ENCODE assay signal across 19 cellular contexts in genomic region chr14:61451891-61452400, GRCh38.
DNase-seq lines count a peak whose midpoint lies in the region; ATAC-seq and TF ChIP-seq lines count a peak whose summit lies in the region.
"Had no signal": no experiment of that assay in that cellular context is flagged by ENCODE, and none has a peak within 500 bp of the region (broad histone marks: within the 10 kb centered on the region; RNA-seq: fewer than 3 reads in every experiment).

No MANE protein-coding gene starts in this region.

- TF ChIP-seq CTCF in activated CD8-positive, alpha-beta T cell treated with anti-CD3 and anti-CD28 coated beads for 36 hours (IDR thresholded peaks at IDR 0.05): no peak
- TF ChIP-seq CTCF in esophagus muscularis mucosa (IDR thresholded peaks at IDR 0.05) (no peak), brain microvascular endothelial cell (IDR thresholded peaks at IDR 0.05; ENCODE audit: low read depth, low read length, missing control alignments) (no peak)

- H3K4me3 ChIP-seq in esophagus muscularis mucosa: no peak overlapping the region
- no peak overlapping the region for H3K4me3 ChIP-seq in brain microvascular endothelial cell (ENCODE audit: low read depth, low read length)
- H3K4me3 ChIP-seq in mesenchymal stem cell (ENCODE audit: insufficient read depth in 1 of 2, low read depth in 1 of 2, low read length in 2 of 2): no peak overlapping the region
- H3K4me3 ChIP-seq in trophoblast cell (ENCODE audit: low read depth, low read length): no peak overlapping the region
- H3K4me3 ChIP-seq: skin epidermis had no signal

- H3K27ac ChIP-seq in esophagus muscularis mucosa (replicated peaks in 1 of 4): no peak overlapping the region
- H3K27ac ChIP-seq in brain microvascular endothelial cell: no peak overlapping the region
- no peak overlapping the region for H3K27ac ChIP-seq in mesenchymal stem cell (ENCODE audit: low read length, poor library complexity, severe bottlenecking)
- H3K27ac ChIP-seq in trophoblast cell (ENCODE audit: low read depth, low read length): no peak overlapping the region

- no peak for TF ChIP-seq EP300 in esophagus muscularis mucosa (IDR thresholded peaks at IDR 0.05)

- H3K27me3 ChIP-seq in esophagus muscularis mucosa (no peaks in the 10 kb centered on the region), brain microvascular endothelial cell (replicated peaks) (no peaks in the 10 kb centered on the region), mesenchymal stem cell (ENCODE audit: control insufficient read depth in 1 of 2, insufficient read depth in 1 of 2, low read length in 2 of 2) (peaks cover 0 to 7% of the 10 kb centered on the region in 2 experiments), trophoblast cell (ENCODE audit: insufficient read depth, low read length) (no peaks in the 10 kb centered on the region)

- no peak for TF ChIP-seq POLR2A in esophagus muscularis mucosa (IDR thresholded peaks at IDR 0.05; ENCODE audit: low read depth)

- no peak overlapping the region for H4K12ac ChIP-seq in trophoblast cell (ENCODE audit: low read depth, low read length)

- CTCF ChIA-PET in activated naive CD4-positive, alpha-beta T cell treated with anti-CD3 and anti-CD28 coated beads, Interleukin-2, amount 10 ng/mL, durations not matched to agents 7 days and 5 days (lab: Charles Lee): interaction anchor here (1.0 to 3.4 kb wide), 7 partner anchors 9 to 268 kb away, joined by 3 to 13 read pairs (median 7); partner anchors contain the start of gene PRKCH
- CTCF ChIA-PET in activated CD8-positive, alpha-beta T cell treated with anti-CD3 and anti-CD28 coated beads for 36 hours (lab: Charles Lee): interaction anchor here (0.7 to 2.3 kb wide), 19 partner anchors 9 to 386 kb away, joined by 3 to 8 read pairs (median 3); partner anchors contain the start of gene PRKCH

- no peak overlapping the region for H2BK5ac ChIP-seq in mesenchymal stem cell (ENCODE audit: low read depth, low read length, poor library complexity, severe bottlenecking)
- no peak overlapping the region for H2BK5ac ChIP-seq in trophoblast cell (ENCODE audit: low read depth, low read length, poor library complexity)

- no peak for DNase-seq in activated naive CD4-positive, alpha-beta T cell treated with anti-CD3 and anti-CD28 coated beads, Interleukin-2, amount 10 ng/mL, durations not matched to agents 7 days and 5 days
- no peak for DNase-seq in activated naive CD4-positive, alpha-beta T cell (lab: John Stamatoyannopoulos, UW)
- DNase-seq in activated CD8-positive, alpha-beta T cell treated with anti-CD3 and anti-CD28 coated beads for 36 hours: no peak
- DNase-seq in esophagus muscularis mucosa (ENCODE audit: extremely low spot score) (peak; percentile 68), brain microvascular endothelial cell (no peak), mesenchymal stem cell (no peak), trophoblast cell (no peak)
- DNase-seq: anterior cingulate cortex, Calu3, EL, mesendoderm, NCI-H1436 treated with DMSO at 0.1 percent for 48 hours, NCI-H2171, NCI-H526 treated with DMSO at 0.1 percent for 48 hours, nephron progenitor cell had no signal

- no peaks in the 10 kb centered on the region for H3K79me2 ChIP-seq in trophoblast cell (ENCODE audit: control insufficient read depth, insufficient read depth, low read length, poor library complexity)

- WGBS in esophagus muscularis mucosa: 88% methylated on average over 6 of the region's 6 CpGs
- WGBS in mesenchymal stem cell: 91% methylated on average over 6 of the region's 6 CpGs
- no CpG with 5 or more reads among the region's 6 CpGs for WGBS in trophoblast cell (ENCODE audit: extremely low coverage, insufficient coverage, insufficient read length)

- H3K27ac Mint-ChIP-seq in activated naive CD4-positive, alpha-beta T cell treated with anti-CD3 and anti-CD28 coated beads, Interleukin-2, amount 10 ng/mL, durations not matched to agents 7 days and 5 days: peak overlapping the region; percentile 98
- peak overlapping the region; percentile 99 for H3K27ac Mint-ChIP-seq in activated CD8-positive, alpha-beta T cell treated with anti-CD3 and anti-CD28 coated beads for 36 hours
- H3K27ac Mint-ChIP-seq: nephron progenitor cell, progenitor cell of endocrine pancreas had no signal

- H3K79me1 ChIP-seq in mesenchymal stem cell (replicated peaks; ENCODE audit: low read length, poor library complexity, severe bottlenecking) (peaks cover 1% of the 10 kb centered on the region), trophoblast cell (ENCODE audit: low read length) (no peaks in the 10 kb centered on the region)

- no peak overlapping the region for H3K18ac ChIP-seq in mesenchymal stem cell (ENCODE audit: low read depth in 1 of 2, low read length in 2 of 2)
- no peak overlapping the region for H3K18ac ChIP-seq in trophoblast cell (ENCODE audit: low read length)

- no peak overlapping the region for H3K9ac ChIP-seq in mesenchymal stem cell (ENCODE audit: low read length)
- H3K9ac ChIP-seq in trophoblast cell (ENCODE audit: low read length): no peak overlapping the region

- H3K4me1 ChIP-seq in esophagus muscularis mucosa (peaks cover 0 to 9% (median 8%) of the 10 kb centered on the region in 4 donors), mesenchymal stem cell (ENCODE audit: control insufficient read depth, insufficient read depth, low read depth, low read length) (no peaks in the 10 kb centered on the region), trophoblast cell (ENCODE audit: control insufficient read depth in 1 of 2, insufficient read depth in 2 of 2, low read length in 2 of 2) (no peaks in the 10 kb centered on the region)

- peak overlapping the region; percentile 70 for H3K4me3 Mint-ChIP-seq in activated naive CD4-positive, alpha-beta T cell treated with anti-CD3 and anti-CD28 coated beads, Interleukin-2, amount 10 ng/mL, durations not matched to agents 7 days and 5 days
- peak overlapping the region; percentile 72 for H3K4me3 Mint-ChIP-seq in activated CD8-positive, alpha-beta T cell treated with anti-CD3 and anti-CD28 coated beads for 36 hours
- H3K4me3 Mint-ChIP-seq: nephron progenitor cell had no signal

- POLR2A ChIA-PET in activated CD8-positive, alpha-beta T cell treated with anti-CD3 and anti-CD28 coated beads for 36 hours (lab: Charles Lee): interaction anchor here (0.7 to 3.0 kb wide), 21 partner anchors 9 to 386 kb away, joined by 3 to 12 read pairs (median 4); no protein-coding TSS in a partner anchor

- H3K9me3 Mint-ChIP-seq in activated naive CD4-positive, alpha-beta T cell treated with anti-CD3 and anti-CD28 coated beads, Interleukin-2, amount 10 ng/mL, durations not matched to agents 7 days and 5 days: peaks cover 2% of the 10 kb centered on the region
- H3K9me3 Mint-ChIP-seq in activated CD8-positive, alpha-beta T cell treated with anti-CD3 and anti-CD28 coated beads for 36 hours: peaks cover 1% of the 10 kb centered on the region
- H3K9me3 Mint-ChIP-seq: nephron progenitor cell had no signal

- H3K4ac ChIP-seq in mesenchymal stem cell (ENCODE audit: low read depth in 1 of 2, low read length in 2 of 2) (no peak overlapping the region), trophoblast cell (ENCODE audit: low read depth, low read length) (no peak overlapping the region)

- intact Hi-C loops in activated CD8-positive, alpha-beta T cell treated with anti-CD3 and anti-CD28 coated beads for 36 hours (cut with micrococcal nuclease): loop anchor here (2.0 to 5.0 kb wide), 2 partner anchors 65 to 109 kb away; no protein-coding TSS in a partner anchor
- intact Hi-C loops in esophagus muscularis mucosa (cut with DNase I): loop anchor here (10.0 kb wide), 1 partner anchor 673 kb away; no protein-coding TSS in a partner anchor

- H2BK12ac ChIP-seq in mesenchymal stem cell (ENCODE audit: low read length in 2 of 2): no peak overlapping the region
- no peak overlapping the region for H2BK12ac ChIP-seq in trophoblast cell (ENCODE audit: low read length)

- H3K36me3 ChIP-seq in esophagus muscularis mucosa (peaks cover 0 to 10% (median 0%) of the 10 kb centered on the region in 4 donors), brain microvascular endothelial cell (replicated peaks) (no peaks in the 10 kb centered on the region), mesenchymal stem cell (ENCODE audit: control insufficient read depth in 1 of 2, insufficient read depth in 2 of 2, low read depth in 1 of 2, low read length in 2 of 2) (no peaks in the 10 kb centered on the region), trophoblast cell (ENCODE audit: control insufficient read depth in 1 of 2, insufficient read depth in 2 of 2, low read length in 2 of 2) (peaks cover 21 to 25% of the 10 kb centered on the region in 2 experiments)

- H3K9me3 ChIP-seq in esophagus muscularis mucosa (no peaks in the 10 kb centered on the region), mesenchymal stem cell (ENCODE audit: control insufficient read depth, low read length) (no peaks in the 10 kb centered on the region), trophoblast cell (ENCODE audit: insufficient read depth, low read depth, low read length) (no peaks in the 10 kb centered on the region)

- H2BK120ac ChIP-seq in mesenchymal stem cell (ENCODE audit: low read depth, low read length) (no peak overlapping the region), trophoblast cell (ENCODE audit: insufficient read depth, low read length, poor library complexity) (no peak overlapping the region)

- H3K36me3 Mint-ChIP-seq in activated naive CD4-positive, alpha-beta T cell treated with anti-CD3 and anti-CD28 coated beads, Interleukin-2, amount 10 ng/mL, durations not matched to agents 7 days and 5 days: peaks cover 85% of the 10 kb centered on the region
- H3K36me3 Mint-ChIP-seq in activated CD8-positive, alpha-beta T cell treated with anti-CD3 and anti-CD28 coated beads for 36 hours (ENCODE audit: low read depth): peaks cover 84% of the 10 kb centered on the region

- no peak overlapping the region for H3K14ac ChIP-seq in mesenchymal stem cell (ENCODE audit: low read length in 2 of 2)
- no peak overlapping the region for H3K14ac ChIP-seq in trophoblast cell (ENCODE audit: low read length)

- peaks cover 98% of the 10 kb centered on the region for H3K4me1 Mint-ChIP-seq in activated naive CD4-positive, alpha-beta T cell treated with anti-CD3 and anti-CD28 coated beads, Interleukin-2, amount 10 ng/mL, durations not matched to agents 7 days and 5 days
- peaks cover 95% of the 10 kb centered on the region for H3K4me1 Mint-ChIP-seq in activated CD8-positive, alpha-beta T cell treated with anti-CD3 and anti-CD28 coated beads for 36 hours (ENCODE audit: low read depth)
- H3K4me1 Mint-ChIP-seq: nephron progenitor cell had no signal

- H4K8ac ChIP-seq in mesenchymal stem cell (ENCODE audit: low read length) (no peak overlapping the region), trophoblast cell (ENCODE audit: low read depth, low read length) (no peak overlapping the region)

- H2AFZ ChIP-seq in mesenchymal stem cell (ENCODE audit: low read depth, low read length): no peak overlapping the region
- H2AFZ ChIP-seq in trophoblast cell (ENCODE audit: insufficient read depth, low read length, poor library complexity): no peak overlapping the region

- in situ Hi-C loops in brain microvascular endothelial cell (cut with HindIII; ENCODE audit: low pct_ligation_motif_present, low sequenced_read_pairs): loop anchor here (25.0 kb wide), 1 partner anchor 260 kb away; no protein-coding TSS in a partner anchor

- no peak overlapping the region for H4K91ac ChIP-seq in mesenchymal stem cell (ENCODE audit: low read length)
- H4K91ac ChIP-seq in trophoblast cell (ENCODE audit: low read depth, low read length): no peak overlapping the region

- H3K4me2 ChIP-seq in mesenchymal stem cell (ENCODE audit: low read length, poor library complexity, severe bottlenecking) (no peak overlapping the region), trophoblast cell (ENCODE audit: low read length) (no peak overlapping the region)

- H3K23ac ChIP-seq in mesenchymal stem cell (ENCODE audit: low read length in 2 of 2): no peak overlapping the region
- H3K23ac ChIP-seq in trophoblast cell (ENCODE audit: low read length): no peak overlapping the region

- no peaks in the 10 kb centered on the region for H3K27me3 Mint-ChIP-seq in activated naive CD4-positive, alpha-beta T cell treated with anti-CD3 and anti-CD28 coated beads, Interleukin-2, amount 10 ng/mL, durations not matched to agents 7 days and 5 days
- H3K27me3 Mint-ChIP-seq in activated CD8-positive, alpha-beta T cell treated with anti-CD3 and anti-CD28 coated beads for 36 hours: no peaks in the 10 kb centered on the region
- H3K27me3 Mint-ChIP-seq: progenitor cell of endocrine pancreas had no signal

- no peak overlapping the region for H2BK15ac ChIP-seq in mesenchymal stem cell (ENCODE audit: low read depth, poor library complexity, severe bottlenecking)

- peak; percentile 3 for ATAC-seq in activated CD8-positive, alpha-beta T cell treated with anti-CD3 and anti-CD28 coated beads for 36 hours
- ATAC-seq: esophagus mucosa, HCT116 had no signal

- H2AK5ac ChIP-seq in mesenchymal stem cell (ENCODE audit: low read length, severe bottlenecking): no peak overlapping the region
- H2AK5ac ChIP-seq in trophoblast cell (ENCODE audit: low read length): no peak overlapping the region
